23 cellular contexts compared by ENCODE assay signal in the genomic region with DNA sequence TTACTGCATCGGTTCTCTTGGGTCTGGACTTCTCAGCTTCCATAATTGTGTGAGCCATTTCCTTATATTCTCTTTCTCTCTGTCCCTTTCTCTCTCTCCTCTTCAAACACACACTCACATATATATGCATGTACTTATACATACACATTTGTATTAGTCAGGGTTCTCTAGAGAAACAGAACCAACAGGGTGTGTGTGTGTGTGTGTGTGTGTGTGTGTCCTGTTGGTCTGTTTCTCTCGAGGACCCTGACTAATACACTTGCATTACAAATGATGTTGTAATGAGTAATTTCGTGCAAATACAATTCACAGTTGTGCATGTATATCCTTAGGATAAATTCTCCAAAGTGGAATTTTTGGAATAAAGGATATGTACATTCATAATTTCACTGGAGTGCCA.
A peak's percentile ranks its signal among the peaks of the same experiment; 100 is the strongest.
DNase-seq lines count a peak whose midpoint lies in the region; ATAC-seq and TF ChIP-seq lines count a peak whose summit lies in the region.
"Had no signal": no experiment of that assay in that cellular context is flagged by ENCODE, and none has a peak within 500 bp of the region (broad histone marks: within the 10 kb centered on the region; RNA-seq: fewer than 3 reads in every experiment).

No MANE protein-coding gene starts in this region.

- DNase-seq in PC-3 (peak; percentile 74), epidermal melanocyte (ENCODE audit: insufficient read length, low spot score) (peak; percentile 9), lung (ENCODE audit: low spot score) (no peak), left cardiac atrium (no peak)
- no peak for DNase-seq in effector memory CD4-positive, alpha-beta T cell
- DNase-seq: ACHN; Caco-2; CD4-positive, alpha-beta T cell; DMS 273 treated with DMSO at 0.1 percent for 48 hours; Kasumi-1; MG63; NCI-H1417; NCI-H1694 treated with DMSO at 0.1 percent for 48 hours; NCI-H2081 treated with DMSO at 0.1 percent for 48 hours; NCI-H2171 treated with DMSO at 0.1 percent for 48 hours; NCI-H524 treated with DMSO at 0.1 percent for 48 hours; NCI-H82; SHP77; SW 1271 had no signal

- no peaks in the 10 kb centered on the region for H3K4me1 ChIP-seq in HEK293 (ENCODE audit: control insufficient read depth, insufficient read depth, low read length)
- peaks cover 6% of the 10 kb centered on the region for H3K4me1 ChIP-seq in PC-3 (ENCODE audit: insufficient read depth, low read length)
- H3K4me1 ChIP-seq in lung (ENCODE audit: control insufficient read depth in 2 of 2, insufficient read depth in 2 of 2, low read length in 2 of 2) = no peaks in the 10 kb centered on the region
- no peaks in the 10 kb centered on the region for H3K4me1 ChIP-seq in effector memory CD4-positive, alpha-beta T cell (ENCODE audit: control insufficient read depth, insufficient read depth, low read length, poor library complexity, severe bottlenecking)
- H3K4me1 ChIP-seq: BLaER1, Caco-2 had no signal

- H3K4me3 ChIP-seq in HEK293 (ENCODE audit: low read depth, low read length) = no peak overlapping the region
- no peak overlapping the region for H3K4me3 ChIP-seq in PC-3 (ENCODE audit: low read length)
- no peak overlapping the region for H3K4me3 ChIP-seq in lung
- H3K4me3 ChIP-seq in effector memory CD4-positive, alpha-beta T cell (ENCODE audit: insufficient read depth, low read depth, low read length, poor library complexity, severe bottlenecking) = no peak overlapping the region
- H3K4me3 ChIP-seq: BLaER1, MG63 had no signal

- no peak for TF ChIP-seq CTCF in HEK293 (tag by site-specific recombination; IDR thresholded peaks at IDR 0.05)
- no peak for TF ChIP-seq CTCF in PC-3 (conservative IDR thresholded peaks at IDR 0.05; ENCODE audit: low read depth, low read length)
- TF ChIP-seq CTCF in lung (IDR thresholded peaks at IDR 0.05; ENCODE audit: control extremely low read depth, extremely low read depth) = no peak

- BruUV-seq in PC-3 (replicated peaks; lab: Mats Ljungman, UMichigan) = no TSS peak

- no peaks in the 10 kb centered on the region for H4K20me1 ChIP-seq in PC-3 (ENCODE audit: low read length)
- H4K20me1 ChIP-seq: BLaER1 had no signal

- H3K4me2 ChIP-seq in PC-3 (ENCODE audit: low read length) = no peak overlapping the region
- H3K4me2 ChIP-seq: BLaER1 had no signal

- CTCF ChIA-PET in HEK293 (lab: Yijun Ruan, JAX) = no interaction called here
- CTCF ChIA-PET in PC-3 (lab: Charles Lee) = interaction anchor here (1.1 kb wide), 1 partner anchor 351 kb away, joined by 3 read pairs; no protein-coding TSS in a partner anchor

- POLR2A ChIA-PET in HEK293 (lab: Yijun Ruan, JAX) (no interaction called here), PC-3 (lab: Charles Lee; ENCODE audit: unreplicated experiment) (no interaction called here)

- H3K27me3 ChIP-seq in PC-3 (ENCODE audit: low read length) (no peaks in the 10 kb centered on the region), lung (ENCODE audit: control insufficient read depth, insufficient read depth) (peaks cover 3% of the 10 kb centered on the region)
- H3K27me3 ChIP-seq in effector memory CD4-positive, alpha-beta T cell (replicated peaks; ENCODE audit: control insufficient read depth, insufficient read depth, low read length, poor library complexity, severe bottlenecking) = no peaks in the 10 kb centered on the region
- H3K27me3 ChIP-seq: BLaER1 had no signal

- H3K27ac ChIP-seq in HEK293 (ENCODE audit: extremely low read depth, low read depth, low read length) (no peak overlapping the region), PC-3 (ENCODE audit: low read length) (peak overlapping the region; percentile 10; the same call in 1 of the 2 replicates), lung (ENCODE audit: low read depth in 1 of 2, low read length in 1 of 2) (no peak overlapping the region)
- no peak overlapping the region for H3K27ac ChIP-seq in effector memory CD4-positive, alpha-beta T cell (ENCODE audit: insufficient read depth, low read length, poor library complexity, severe bottlenecking)
- H3K27ac ChIP-seq: BLaER1 had no signal

- H3F3A ChIP-seq in PC-3 (ENCODE audit: low read length, unreplicated experiment) = no peaks in the 10 kb centered on the region

- no peaks in the 10 kb centered on the region for H3K36me3 ChIP-seq in HEK293 (ENCODE audit: control insufficient read depth in 2 of 2, insufficient read depth in 1 of 2, low read length in 2 of 2)
- H3K36me3 ChIP-seq in PC-3 (ENCODE audit: low read depth, low read length) = no peaks in the 10 kb centered on the region
- no peaks in the 10 kb centered on the region for H3K36me3 ChIP-seq in lung (ENCODE audit: control insufficient read depth in 2 of 2, insufficient read depth in 2 of 2, low read length in 2 of 2)
- no peaks in the 10 kb centered on the region for H3K36me3 ChIP-seq in effector memory CD4-positive, alpha-beta T cell (ENCODE audit: control insufficient read depth, insufficient read depth, low read length)
- H3K36me3 ChIP-seq: BLaER1, MG63 had no signal

- H3K9me3 ChIP-seq in HEK293 (ENCODE audit: control insufficient read depth, insufficient read depth, low read depth, low read length) = no peaks in the 10 kb centered on the region
- H3K9me3 ChIP-seq in PC-3 (ENCODE audit: low read length) = no peaks in the 10 kb centered on the region
- peaks cover 0 to 5% of the 10 kb centered on the region in 2 donors for H3K9me3 ChIP-seq in lung (ENCODE audit: control insufficient read depth in 2 of 2, insufficient read depth in 1 of 2, low read length in 1 of 2)
- H3K9me3 ChIP-seq in effector memory CD4-positive, alpha-beta T cell (ENCODE audit: control insufficient read depth, low read length) = no peaks in the 10 kb centered on the region
- H3K9me3 ChIP-seq: BLaER1, Caco-2 had no signal

- H2AFZ ChIP-seq in PC-3 (ENCODE audit: low read length) = no peak overlapping the region

- WGBS in lung, 2 donors = 57 to 68% methylated on average over 3 of the region's 3 CpGs

- intact Hi-C loops in PC-3 (cut with micrococcal nuclease) = no loop called here
- intact Hi-C loops in left cardiac atrium (cut with DNase I) = loop anchor here in 1 of 2 donors (5.0 kb wide), 1 partner anchor 41 kb away; no protein-coding TSS in a partner anchor

- ATAC-seq in PC-3 = peak; percentile 83
- peak; percentile 10 for ATAC-seq in lung (ENCODE audit: insufficient read depth, low FRiP score)
- no peak for ATAC-seq in HG02840 (IDR thresholded peaks at IDR 0.05; ENCODE audit: low FRiP score, unreplicated experiment)
- ATAC-seq in HG02759 (IDR thresholded peaks at IDR 0.05; ENCODE audit: unreplicated experiment) = no peak
- ATAC-seq in left cardiac atrium = no peak

- no peak overlapping the region for H3K9ac ChIP-seq in PC-3 (ENCODE audit: low read length)
- H3K9ac ChIP-seq: BLaER1 had no signal

- no peaks in the 10 kb centered on the region for H3K79me2 ChIP-seq in PC-3 (ENCODE audit: low read length)

- H3K9me2 ChIP-seq in PC-3 (replicated peaks; ENCODE audit: low read length) = no peaks in the 10 kb centered on the region

TF ChIP-seq in HEK293, 187 proteins besides CTCF, POLR2A, EP300 and RAD21 (continues in another document):
- TF ChIP-seq MZF1 (tag by site-specific recombination; IDR thresholded peaks at IDR 0.05; ENCODE audit: borderline replicate concordance) (no peak), KLF10 (tag by site-specific recombination; IDR thresholded peaks at IDR 0.05) (no peak)
- TF ChIP-seq, protein P1, sequence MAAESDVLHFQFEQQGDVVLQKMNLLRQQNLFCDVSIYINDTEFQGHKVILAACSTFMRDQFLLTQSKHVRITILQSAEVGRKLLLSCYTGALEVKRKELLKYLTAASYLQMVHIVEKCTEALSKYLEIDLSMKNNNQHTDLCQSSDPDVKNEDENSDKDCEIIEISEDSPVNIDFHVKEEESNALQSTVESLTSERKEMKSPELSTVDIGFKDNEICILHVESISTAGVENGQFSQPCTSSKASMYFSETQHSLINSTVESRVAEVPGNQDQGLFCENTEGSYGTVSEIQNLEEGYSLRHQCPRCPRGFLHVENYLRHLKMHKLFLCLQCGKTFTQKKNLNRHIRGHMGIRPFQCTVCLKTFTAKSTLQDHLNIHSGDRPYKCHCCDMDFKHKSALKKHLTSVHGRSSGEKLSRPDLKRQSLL (tag by site-specific recombination; IDR thresholded peaks at IDR 0.05) = no peak
- TF ChIP-seq, protein P2, sequence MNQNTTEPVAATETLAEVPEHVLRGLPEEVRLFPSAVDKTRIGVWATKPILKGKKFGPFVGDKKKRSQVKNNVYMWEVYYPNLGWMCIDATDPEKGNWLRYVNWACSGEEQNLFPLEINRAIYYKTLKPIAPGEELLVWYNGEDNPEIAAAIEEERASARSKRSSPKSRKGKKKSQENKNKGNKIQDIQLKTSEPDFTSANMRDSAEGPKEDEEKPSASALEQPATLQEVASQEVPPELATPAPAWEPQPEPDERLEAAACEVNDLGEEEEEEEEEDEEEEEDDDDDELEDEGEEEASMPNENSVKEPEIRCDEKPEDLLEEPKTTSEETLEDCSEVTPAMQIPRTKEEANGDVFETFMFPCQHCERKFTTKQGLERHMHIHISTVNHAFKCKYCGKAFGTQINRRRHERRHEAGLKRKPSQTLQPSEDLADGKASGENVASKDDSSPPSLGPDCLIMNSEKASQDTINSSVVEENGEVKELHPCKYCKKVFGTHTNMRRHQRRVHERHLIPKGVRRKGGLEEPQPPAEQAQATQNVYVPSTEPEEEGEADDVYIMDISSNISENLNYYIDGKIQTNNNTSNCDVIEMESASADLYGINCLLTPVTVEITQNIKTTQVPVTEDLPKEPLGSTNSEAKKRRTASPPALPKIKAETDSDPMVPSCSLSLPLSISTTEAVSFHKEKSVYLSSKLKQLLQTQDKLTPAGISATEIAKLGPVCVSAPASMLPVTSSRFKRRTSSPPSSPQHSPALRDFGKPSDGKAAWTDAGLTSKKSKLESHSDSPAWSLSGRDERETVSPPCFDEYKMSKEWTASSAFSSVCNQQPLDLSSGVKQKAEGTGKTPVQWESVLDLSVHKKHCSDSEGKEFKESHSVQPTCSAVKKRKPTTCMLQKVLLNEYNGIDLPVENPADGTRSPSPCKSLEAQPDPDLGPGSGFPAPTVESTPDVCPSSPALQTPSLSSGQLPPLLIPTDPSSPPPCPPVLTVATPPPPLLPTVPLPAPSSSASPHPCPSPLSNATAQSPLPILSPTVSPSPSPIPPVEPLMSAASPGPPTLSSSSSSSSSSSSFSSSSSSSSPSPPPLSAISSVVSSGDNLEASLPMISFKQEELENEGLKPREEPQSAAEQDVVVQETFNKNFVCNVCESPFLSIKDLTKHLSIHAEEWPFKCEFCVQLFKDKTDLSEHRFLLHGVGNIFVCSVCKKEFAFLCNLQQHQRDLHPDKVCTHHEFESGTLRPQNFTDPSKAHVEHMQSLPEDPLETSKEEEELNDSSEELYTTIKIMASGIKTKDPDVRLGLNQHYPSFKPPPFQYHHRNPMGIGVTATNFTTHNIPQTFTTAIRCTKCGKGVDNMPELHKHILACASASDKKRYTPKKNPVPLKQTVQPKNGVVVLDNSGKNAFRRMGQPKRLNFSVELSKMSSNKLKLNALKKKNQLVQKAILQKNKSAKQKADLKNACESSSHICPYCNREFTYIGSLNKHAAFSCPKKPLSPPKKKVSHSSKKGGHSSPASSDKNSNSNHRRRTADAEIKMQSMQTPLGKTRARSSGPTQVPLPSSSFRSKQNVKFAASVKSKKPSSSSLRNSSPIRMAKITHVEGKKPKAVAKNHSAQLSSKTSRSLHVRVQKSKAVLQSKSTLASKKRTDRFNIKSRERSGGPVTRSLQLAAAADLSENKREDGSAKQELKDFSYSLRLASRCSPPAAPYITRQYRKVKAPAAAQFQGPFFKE (tag by site-specific recombination; IDR thresholded peaks at IDR 0.05; ENCODE audit: borderline replicate concordance) = no peak

Comparison
In these comparisons a context has a peak if more than half of its experiments do, and no peak if none do; other contexts are left out.
1. ATAC-seq: peak in PC-3 (single experiment) and lung (single experiment); none in HG02840 (single experiment), HG02759 (single experiment) and left cardiac atrium (0 of 2).
2. DNase-seq: peak in PC-3 (single experiment) and epidermal melanocyte (single experiment); none in lung (single experiment), effector memory CD4-positive, alpha-beta T cell (0 of 3) and left cardiac atrium (single experiment).